14 cellular contexts compared by ENCODE assay signal in genomic region chr1:15757016-15757543, GRCh38. TPM values are rescaled to one million over a fixed set of nuclear protein-coding genes. Genes with fewer than 3 reads are reported as not detected.
DNase-seq lines count a peak whose midpoint lies in the region; ATAC-seq, FAIRE-seq and TF ChIP-seq lines count a peak whose summit lies in the region.
"Had no signal": no experiment of that assay in that cellular context is flagged by ENCODE, and none has a peak within 500 bp of the region (broad histone marks: within the 10 kb centered on the region; RNA-seq: fewer than 3 reads in every experiment).

No MANE protein-coding gene starts in this region.

- ATAC-seq in HG03571 (IDR thresholded peaks at IDR 0.05; ENCODE audit: unreplicated experiment), result no peak

- peaks cover 2% of the 10 kb centered on the region for H3K9me3 Mint-ChIP-seq in glutamatergic neuron (ENCODE audit: unreplicated experiment)

- H3K4me3 Mint-ChIP-seq in glutamatergic neuron (ENCODE audit: unreplicated experiment), result peak overlapping the region; percentile 61

- peaks cover 0 to 45% (median 5%) of the 10 kb centered on the region in 4 donors for H3K4me1 ChIP-seq in Peyer's patch
- H3K4me1 ChIP-seq in trophoblast cell (ENCODE audit: control insufficient read depth in 1 of 2, insufficient read depth in 2 of 2, low read length in 2 of 2), result peaks cover 14 to 25% of the 10 kb centered on the region in 2 experiments

- no peak overlapping the region for H3K23ac ChIP-seq in trophoblast cell (ENCODE audit: low read length)

- no peak overlapping the region for H4K91ac ChIP-seq in trophoblast cell (ENCODE audit: low read depth, low read length)

- no peak overlapping the region for H2BK120ac ChIP-seq in trophoblast cell (ENCODE audit: insufficient read depth, low read length, poor library complexity)

- peaks cover 23% of the 10 kb centered on the region for H3K79me2 ChIP-seq in trophoblast cell (ENCODE audit: control insufficient read depth, insufficient read depth, low read length, poor library complexity)

- TF ChIP-seq POLR2A in Peyer's patch (IDR thresholded peaks at IDR 0.05), result no peak

- H3K4me1 Mint-ChIP-seq in glutamatergic neuron (ENCODE audit: low read depth, unreplicated experiment), result peaks cover 12% of the 10 kb centered on the region

- H3K4me3 ChIP-seq in Peyer's patch (peak overlapping the region in 3 of 4 donors; percentile 40 to 71 (median 69)), trophoblast cell (ENCODE audit: low read depth, low read length) (no peak overlapping the region)

- H3K27me3 ChIP-seq in Peyer's patch (peaks cover 0 to 3% of the 10 kb centered on the region in 2 donors), trophoblast cell (ENCODE audit: insufficient read depth, low read length) (no peaks in the 10 kb centered on the region)

- peak overlapping the region; percentile 37 for H2BK12ac ChIP-seq in trophoblast cell (ENCODE audit: low read length)

- H3K9ac ChIP-seq in trophoblast cell (ENCODE audit: low read length), result no peak overlapping the region

- no peak overlapping the region for H3K4ac ChIP-seq in trophoblast cell (ENCODE audit: low read depth, low read length)

- no peak overlapping the region for H3K18ac ChIP-seq in trophoblast cell (ENCODE audit: low read length)

- DNase-seq in GM20000 (ENCODE audit: low spot score) (peak; percentile 23), Peyer's patch (peak in 1 of 3 donors; percentile 66), glutamatergic neuron (no peak), trophoblast cell (no peak), SHP77 treated with DMSO at 0.1 percent for 48 hours (lab: John Stamatoyannopoulos, UW) (no peak), NCI-H2081 treated with DMSO at 0.1 percent for 48 hours (lab: John Stamatoyannopoulos, UW) (no peak), RCC 7860 (ENCODE audit: low spot score) (no peak)
- DNase-seq: CD8-positive, alpha-beta memory T cell; KBM-7 had no signal

- H3K4me2 ChIP-seq in trophoblast cell (ENCODE audit: low read length), result peak overlapping the region; percentile 59

- H4K12ac ChIP-seq in trophoblast cell (ENCODE audit: low read depth, low read length), result no peak overlapping the region

- peak overlapping the region; percentile 39 for H4K8ac ChIP-seq in trophoblast cell (ENCODE audit: low read depth, low read length)

- peaks cover 27% of the 10 kb centered on the region for H3K79me1 ChIP-seq in trophoblast cell (ENCODE audit: low read length)

- TF ChIP-seq CTCF in GM20000 (IDR thresholded peaks at IDR 0.05; ENCODE audit: extremely low read depth, missing control alignments) (no peak), Peyer's patch (IDR thresholded peaks at IDR 0.05) (no peak), glutamatergic neuron (IDR thresholded peaks at IDR 0.05; ENCODE audit: partially characterized antibody, unreplicated experiment) (no peak)

- H3K36me3 ChIP-seq in Peyer's patch (peaks cover 0 to 3% (median 0%) of the 10 kb centered on the region in 3 donors), trophoblast cell (ENCODE audit: control insufficient read depth in 1 of 2, insufficient read depth in 2 of 2, low read length in 2 of 2) (peaks cover 0 to 3% of the 10 kb centered on the region in 2 experiments)

- peak overlapping the region; percentile 46 to 95 (median 84) for H3K27ac ChIP-seq in Peyer's patch
- no peak overlapping the region for H3K27ac ChIP-seq in trophoblast cell (ENCODE audit: low read depth, low read length)

- H3K14ac ChIP-seq in trophoblast cell (ENCODE audit: low read length), result no peak overlapping the region

- no peak overlapping the region for H3K27ac Mint-ChIP-seq in glutamatergic neuron (ENCODE audit: unreplicated experiment)

- H3K36me3 Mint-ChIP-seq in glutamatergic neuron (ENCODE audit: unreplicated experiment), result no peaks in the 10 kb centered on the region

- peaks cover 6% of the 10 kb centered on the region for H3K27me3 Mint-ChIP-seq in glutamatergic neuron (ENCODE audit: unreplicated experiment)

- H2AK5ac ChIP-seq in trophoblast cell (ENCODE audit: low read length), result peak overlapping the region; percentile 71

- no peak for FAIRE-seq in RCC 7860 (lab: Jason Lieb, UNC)
- FAIRE-seq: TTC549 had no signal

- peak overlapping the region; percentile 11 for H2AFZ ChIP-seq in trophoblast cell (ENCODE audit: insufficient read depth, low read length, poor library complexity)

- no peaks in the 10 kb centered on the region for H3K9me3 ChIP-seq in Peyer's patch
- H3K9me3 ChIP-seq in trophoblast cell (ENCODE audit: insufficient read depth, low read depth, low read length), result peaks cover 2% of the 10 kb centered on the region

- no CpG with 5 or more reads among the region's 9 CpGs for WGBS in trophoblast cell (ENCODE audit: extremely low coverage, insufficient coverage, insufficient read length)

- peak overlapping the region; percentile 17 for H2BK5ac ChIP-seq in trophoblast cell (ENCODE audit: low read depth, low read length, poor library complexity)

RNA-seq across cellular contexts. Expression of gene FBLIM1, which starts 1.5 kb away (rescaled TPM):
- total RNA-seq in Peyer's patch (100 to 1,000 TPM in 3 of 4 donors, 10 to 100 TPM in 1; 50.3 to 502 (median 337) TPM), glutamatergic neuron (ENCODE audit: unreplicated experiment) (29.9 TPM)
- 88.4 and 91.1 TPM in 2 replicates for polyA plus RNA-seq in trophoblast cell (2013)
- total RNA-seq: CD8-positive, alpha-beta memory T cell had no signal
- polyA plus RNA-seq: CD8-positive, alpha-beta memory T cell had no signal

RNA-seq across cellular contexts. Expression of gene TMEM82, which starts 14.8 kb away (rescaled TPM):
- total RNA-seq in Peyer's patch (10 to 100 TPM in 3 of 4 donors, 1 to 10 TPM in 1; 2.5 to 42.4 (median 32.7) TPM), glutamatergic neuron (ENCODE audit: unreplicated experiment) (not detected)
- 0.06 and 0.08 TPM in 2 replicates for polyA plus RNA-seq in trophoblast cell (2013)
- total RNA-seq: CD8-positive, alpha-beta memory T cell; H4; urinary bladder had no signal
- polyA plus RNA-seq: CD8-positive, alpha-beta memory T cell; keratinocyte; urinary bladder had no signal

RNA-seq across cellular contexts. Expression of gene SLC25A34, which starts 21.0 kb away (rescaled TPM):
- total RNA-seq in Peyer's patch (100 to 1,000 TPM in 1 of 4 donors, 10 to 100 TPM in 3; 32.2 to 127 (median 69.5) TPM), glutamatergic neuron (ENCODE audit: unreplicated experiment) (4.1 TPM)
- 0.42 and 0.44 TPM in 2 replicates for polyA plus RNA-seq in trophoblast cell (2013)

RNA-seq across cellular contexts. Expression of gene UQCRHL, which starts 50.4 kb away (rescaled TPM):
- total RNA-seq in Peyer's patch, result 1 to 10 TPM; 1.3 to 2.5 (median 1.6) TPM
- total RNA-seq in glutamatergic neuron (ENCODE audit: unreplicated experiment), result 2.0 TPM
- polyA plus RNA-seq in trophoblast cell (2013), result 2.1 TPM in 2 replicates
